1 cellular context compared by ENCODE assay signal in genomic region chr1:116372651-116373444, GRCh38.
TF ChIP-seq lines count a peak whose summit lies in the region.

TSS of gene ATP1A1 (plus strand) at chr1:116373244. CDS start at chr1:116373512, 268 bp downstream.

TF ChIP-seq in HepG2, 621 proteins besides CTCF, POLR2A, EP300 and RAD21 (continued from another document and continues in another):
- TF ChIP-seq PRDM15 (CRISPR knock-in tag; IDR thresholded peaks at IDR 0.05) (peak; percentile 60; the same call in 1 of the 2 replicates), FOXJ3 (CRISPR knock-in tag; IDR thresholded peaks at IDR 0.05; ENCODE audit: borderline replicate concordance) (no peak), ZFP36L1 (CRISPR knock-in tag; IDR thresholded peaks at IDR 0.05) (0 out of 2 replicates have a peak, but pooled peaks have one; percentile 40), ZNF451 (CRISPR knock-in tag; IDR thresholded peaks at IDR 0.05) (no peak), ZNF616 (CRISPR knock-in tag; IDR thresholded peaks at IDR 0.05; ENCODE audit: low read depth) (no peak), PREB (CRISPR knock-in tag; IDR thresholded peaks at IDR 0.05) (no peak), CHD4 (IDR thresholded peaks at IDR 0.05; ENCODE audit: borderline replicate concordance, low read length) (no peak), SRSF4 (IDR thresholded peaks at IDR 0.05; ENCODE audit: low read depth, low read length, poor library complexity, severe bottlenecking) (no peak), ZSCAN22 (CRISPR knock-in tag; IDR thresholded peaks at IDR 0.05) (no peak), LCORL (IDR thresholded peaks at IDR 0.05) (no peak), LCORL (CRISPR knock-in tag; IDR thresholded peaks at IDR 0.05) (peak; percentile 44; the same call in 1 of the 2 replicates), MNT (IDR thresholded peaks at IDR 0.05) (peak; percentile 31; the same call in 1 of the 2 replicates), MAZ (IDR thresholded peaks at IDR 0.05; ENCODE audit: borderline replicate concordance, low read depth, low read length) (no peak; the same call in 1 of the 2 replicates), MAZ (CRISPR knock-in tag; IDR thresholded peaks at IDR 0.05; ENCODE audit: low read depth) (0 out of 2 replicates have a peak, but pooled peaks have one; percentile 61), ZNF569 (CRISPR knock-in tag; IDR thresholded peaks at IDR 0.05; ENCODE audit: borderline replicate concordance) (no peak), HMGA1 (CRISPR knock-in tag; conservative IDR thresholded peaks at IDR 0.05) (no peak), FOXO4 (CRISPR knock-in tag; conservative IDR thresholded peaks at IDR 0.05) (no peak), NR2F2 (IDR thresholded peaks at IDR 0.05; ENCODE audit: borderline replicate concordance, low read depth) (no peak), NFE2L2 (IDR thresholded peaks at IDR 0.05; ENCODE audit: low read length) (no peak), ZSCAN5A (CRISPR knock-in tag; IDR thresholded peaks at IDR 0.05; ENCODE audit: borderline replicate concordance) (0 out of 2 replicates have a peak, but pooled peaks have one; percentile 65), ARID5B (CRISPR knock-in tag; IDR thresholded peaks at IDR 0.05) (peak; percentile 41; the same call in 1 of the 2 replicates), CCAR2 (optimal IDR thresholded peaks at IDR 0.05; ENCODE audit: low read depth, low read length) (no peak), NFATC3 (CRISPR knock-in tag; IDR thresholded peaks at IDR 0.05) (no peak), ZNF574 (CRISPR knock-in tag; IDR thresholded peaks at IDR 0.05) (peak; percentile 62; the same call in 1 of the 2 replicates), PBX3 (CRISPR knock-in tag; IDR thresholded peaks at IDR 0.05; ENCODE audit: borderline replicate concordance) (no peak), ZXDC (CRISPR knock-in tag; IDR thresholded peaks at IDR 0.05) (no peak), ZNF782 (CRISPR knock-in tag; IDR thresholded peaks at IDR 0.05; ENCODE audit: borderline replicate concordance) (no peak), ZNF280B (CRISPR knock-in tag; IDR thresholded peaks at IDR 0.05; ENCODE audit: borderline replicate concordance) (no peak)
